Comparison of ENCODE assay signal across 16 cellular contexts in the genomic region with DNA sequence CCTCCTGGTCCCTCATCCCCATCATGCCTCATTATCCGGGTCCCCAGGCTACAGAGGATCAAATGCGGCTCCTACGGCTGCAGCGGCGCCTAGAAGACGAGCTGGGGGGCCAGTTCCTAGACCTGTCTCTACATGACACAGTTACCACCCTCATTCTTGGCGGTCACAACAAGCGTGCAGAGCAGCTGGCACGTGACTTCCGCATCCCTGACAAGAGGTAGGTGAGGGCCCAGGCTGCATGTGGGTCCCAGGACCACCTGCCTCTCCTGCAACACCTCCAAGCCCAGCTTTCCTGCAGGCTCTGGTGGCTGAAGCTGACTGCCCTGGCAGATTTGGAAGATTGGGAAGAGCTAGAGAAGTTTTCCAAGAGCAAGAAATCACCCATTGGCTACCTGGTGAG. TPM values are rescaled to one million over a fixed set of nuclear protein-coding genes. Genes with fewer than 3 reads are reported as not detected.
"Had no signal": no experiment of that assay in that cellular context is flagged by ENCODE, and none has a peak within 500 bp of the region (broad histone marks: within the 10 kb centered on the region; RNA-seq: fewer than 3 reads in every experiment).

No MANE protein-coding gene starts in this region.

- H3K27me3 Mint-ChIP-seq: activated B cell treated with CpG ODN at 0.5 μM for 24 hours; activated CD4-positive, alpha-beta memory T cell treated with anti-CD3 and anti-CD28 coated beads for 36 hours; dendritic cell treated with granulocyte-macrophage colony-stimulating factor and Interleukin-4, amounts not matched to agents 40 ng/mL and 50 ng/mL, for 4 days had no signal

- DNase-seq: activated B cell treated with CpG ODN at 0.5 μM for 24 hours; activated CD4-positive, alpha-beta memory T cell treated with anti-CD3 and anti-CD28 coated beads for 36 hours; hippocampal formation; kidney glomerular epithelial cell; posterior cingulate gyrus; upper lobe of left lung had no signal

- H3K27me3 ChIP-seq: neutrophil, right atrium auricular region, upper lobe of left lung had no signal

- H3K4me1 ChIP-seq: right atrium auricular region had no signal

- H3K9me3 ChIP-seq: neutrophil, right atrium auricular region, upper lobe of left lung had no signal

- ATAC-seq: Right ventricle myocardium inferior, SK-N-SH treated with all-trans-retinoic acid at 6 μM for 48 hours had no signal

- H3K4me1 Mint-ChIP-seq: activated B cell treated with CpG ODN at 0.5 μM for 24 hours, endodermal cell had no signal

- H3K9me3 Mint-ChIP-seq: activated B cell treated with CpG ODN at 0.5 μM for 24 hours; activated CD4-positive, alpha-beta memory T cell treated with anti-CD3 and anti-CD28 coated beads for 36 hours; activated T-helper 2 cell treated with anti-CD3 and anti-CD28 coated beads, Interferon-gamma antibody, Interleukin-2, Interleukin-4, amounts not matched to agents 10 μg/mL and 5 μg/mL and 100 μg/mL, durations not matched to agents 14 hours and 24 hours and 36 hours; dendritic cell treated with granulocyte-macrophage colony-stimulating factor and Interleukin-4, amounts not matched to agents 40 ng/mL and 50 ng/mL, for 4 days; endodermal cell; T-helper 1 cell treated with Interleukin-12 subunit alpha and Interleukin-12 subunit beta and Interleukin-4 antibody, amounts not matched to agents 30 μg/mL and 1 μg/mL, for 36 hours had no signal

- H3K27ac ChIP-seq: neutrophil, right atrium auricular region, upper lobe of left lung had no signal

- H3K4me3 ChIP-seq: right atrium auricular region, skin epidermis, upper lobe of left lung had no signal

- H3K4me3 Mint-ChIP-seq: activated B cell treated with CpG ODN at 0.5 μM for 24 hours; activated CD4-positive, alpha-beta memory T cell treated with anti-CD3 and anti-CD28 coated beads for 36 hours; dendritic cell treated with granulocyte-macrophage colony-stimulating factor and Interleukin-4, amounts not matched to agents 40 ng/mL and 50 ng/mL, for 4 days; endodermal cell; T-helper 1 cell treated with Interleukin-12 subunit alpha and Interleukin-12 subunit beta and Interleukin-4 antibody, amounts not matched to agents 30 μg/mL and 1 μg/mL, for 36 hours had no signal

- H3K27ac Mint-ChIP-seq: activated B cell treated with CpG ODN at 0.5 μM for 24 hours; activated CD4-positive, alpha-beta memory T cell treated with anti-CD3 and anti-CD28 coated beads for 36 hours; dendritic cell treated with granulocyte-macrophage colony-stimulating factor and Interleukin-4, amounts not matched to agents 40 ng/mL and 50 ng/mL, for 4 days; endodermal cell; T-helper 1 cell treated with Interleukin-12 subunit alpha and Interleukin-12 subunit beta and Interleukin-4 antibody, amounts not matched to agents 30 μg/mL and 1 μg/mL, for 36 hours had no signal

RNA-seq across cellular contexts. Expression of gene TMEM239, which starts 48.9 kb away (rescaled TPM):
- total RNA-seq: activated B cell treated with CpG ODN at 0.5 μM for 24 hours; activated CD4-positive, alpha-beta memory T cell treated with anti-CD3 and anti-CD28 coated beads for 36 hours; activated T-helper 2 cell treated with anti-CD3 and anti-CD28 coated beads, Interferon-gamma antibody, Interleukin-2, Interleukin-4, amounts not matched to agents 10 μg/mL and 5 μg/mL and 100 μg/mL, durations not matched to agents 14 hours and 24 hours and 36 hours; endodermal cell; lower leg skin; right atrium auricular region; Right ventricle myocardium inferior; upper lobe of left lung had no signal

RNA-seq across cellular contexts. Expression of gene C20orf141, which starts 50.3 kb away (rescaled TPM):
- total RNA-seq: activated B cell treated with CpG ODN at 0.5 μM for 24 hours; activated CD4-positive, alpha-beta memory T cell treated with anti-CD3 and anti-CD28 coated beads for 36 hours; activated T-helper 2 cell treated with anti-CD3 and anti-CD28 coated beads, Interferon-gamma antibody, Interleukin-2, Interleukin-4, amounts not matched to agents 10 μg/mL and 5 μg/mL and 100 μg/mL, durations not matched to agents 14 hours and 24 hours and 36 hours; endodermal cell; lower leg skin; right atrium auricular region; Right ventricle myocardium inferior; upper lobe of left lung had no signal
